8 cellular contexts compared by ENCODE assay signal in genomic region chrX:125193921-125194320, GRCh38.
"Had no signal": no experiment of that assay in that cellular context is flagged by ENCODE, and none has a peak within 500 bp of the region (broad histone marks: within the 10 kb centered on the region; RNA-seq: fewer than 3 reads in every experiment).

No MANE protein-coding gene starts in this region.

- ATAC-seq: HCT116, K562 had no signal

- DNase-seq: GM23248, GOT3, H7, HFFc6, IMR-90, KG1 had no signal

- H3K9me3 Mint-ChIP-seq: HFFc6 had no signal

- H3K27ac Mint-ChIP-seq: HFFc6 had no signal

- H3K4me3 Mint-ChIP-seq: HFFc6 had no signal
